Comparison of ENCODE assay signal across 8 cellular contexts in the genomic region with DNA sequence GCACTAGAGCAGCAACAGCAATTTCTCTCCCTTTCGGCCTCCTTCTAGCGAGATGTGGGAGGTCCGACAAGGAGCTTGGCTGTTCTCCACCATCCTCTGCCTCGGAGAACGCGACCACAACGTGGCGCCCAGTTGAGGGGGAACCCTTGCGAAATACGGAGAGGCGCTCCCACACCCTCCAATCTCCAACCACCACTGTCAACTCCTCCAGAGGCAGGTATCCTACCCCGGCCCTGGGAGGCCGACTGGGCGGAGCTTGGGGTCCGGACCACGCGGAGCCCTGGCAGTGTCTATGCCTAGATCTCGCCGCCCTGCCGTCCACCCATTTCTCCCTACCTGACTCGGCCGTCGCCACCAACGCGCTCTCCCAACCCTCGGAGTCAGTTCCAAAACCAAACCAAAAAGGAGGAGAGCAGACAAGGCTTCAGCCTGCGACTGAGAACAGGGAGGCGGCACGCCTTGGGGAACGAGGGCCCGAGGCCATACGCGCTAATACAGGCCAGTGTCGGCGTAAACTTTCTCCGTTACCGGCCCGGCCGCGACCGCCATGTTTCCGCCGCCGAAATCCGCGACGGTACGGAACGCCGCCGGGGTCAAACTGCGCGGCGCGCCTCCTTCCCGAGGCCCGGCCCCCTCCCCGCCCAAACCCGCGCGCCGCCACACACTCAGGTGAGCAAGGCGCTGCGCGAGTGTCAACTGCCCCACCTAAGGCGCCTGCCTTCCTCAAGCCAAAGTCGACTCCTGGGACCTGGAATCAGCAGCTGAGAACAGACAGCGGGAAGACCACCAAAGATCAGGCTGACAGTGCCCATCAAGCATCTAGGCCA. TPM values are rescaled to one million over a fixed set of nuclear protein-coding genes. Genes with fewer than 3 reads are reported as not detected.
DNase-seq lines count a peak whose midpoint lies in the region; ATAC-seq and TF ChIP-seq lines count a peak whose summit lies in the region.

A gene with protein sequence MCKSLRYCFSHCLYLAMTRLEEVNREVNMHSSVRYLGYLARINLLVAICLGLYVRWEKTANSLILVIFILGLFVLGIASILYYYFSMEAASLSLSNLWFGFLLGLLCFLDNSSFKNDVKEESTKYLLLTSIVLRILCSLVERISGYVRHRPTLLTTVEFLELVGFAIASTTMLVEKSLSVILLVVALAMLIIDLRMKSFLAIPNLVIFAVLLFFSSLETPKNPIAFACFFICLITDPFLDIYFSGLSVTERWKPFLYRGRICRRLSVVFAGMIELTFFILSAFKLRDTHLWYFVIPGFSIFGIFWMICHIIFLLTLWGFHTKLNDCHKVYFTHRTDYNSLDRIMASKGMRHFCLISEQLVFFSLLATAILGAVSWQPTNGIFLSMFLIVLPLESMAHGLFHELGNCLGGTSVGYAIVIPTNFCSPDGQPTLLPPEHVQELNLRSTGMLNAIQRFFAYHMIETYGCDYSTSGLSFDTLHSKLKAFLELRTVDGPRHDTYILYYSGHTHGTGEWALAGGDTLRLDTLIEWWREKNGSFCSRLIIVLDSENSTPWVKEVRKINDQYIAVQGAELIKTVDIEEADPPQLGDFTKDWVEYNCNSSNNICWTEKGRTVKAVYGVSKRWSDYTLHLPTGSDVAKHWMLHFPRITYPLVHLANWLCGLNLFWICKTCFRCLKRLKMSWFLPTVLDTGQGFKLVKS (minus strand): TSS at position 570 of the 827 bp plus-strand sequence. CDS start 5,568 bp downstream, outside the sequence.

- no peak for TF ChIP-seq CTCF in RWPE1 (conservative IDR thresholded peaks at IDR 0.05; ENCODE audit: low read depth)
- no peak for TF ChIP-seq CTCF in fibroblast of mammary gland (conservative IDR thresholded peaks at IDR 0.05; ENCODE audit: control insufficient read depth, insufficient read depth, low read depth, low read length)

- H3K27ac Mint-ChIP-seq in activated T-helper 17 cell treated with anti-CD3 and anti-CD28 coated beads, Interleukin-2, amount 50 U/mL, for 72 hours = peak within 1 kb of the TSS; percentile 97
- H3K27ac Mint-ChIP-seq in naive thymus-derived CD8-positive, alpha-beta T cell = peak within 1 kb of the TSS; percentile 75 to 95 (median 91)
- peak within 1 kb of the TSS; percentile 95 for H3K27ac Mint-ChIP-seq in stimulated activated naive B cell treated with anti-CD40 and anti-IgM and Interleukin-4, amounts not matched to agents 10 μg/mL and 1 μg/mL and 100 μg/mL, for 72 hours

- H3K4me1 Mint-ChIP-seq in activated T-helper 17 cell treated with anti-CD3 and anti-CD28 coated beads, Interleukin-2, amount 50 U/mL, for 72 hours = peaks cover 34% of the 10 kb centered on the region
- peaks cover 20 to 46% (median 38%) of the 10 kb centered on the region in 4 donors for H3K4me1 Mint-ChIP-seq in naive thymus-derived CD8-positive, alpha-beta T cell
- peaks cover 29 to 39% of the 10 kb centered on the region in 2 donors for H3K4me1 Mint-ChIP-seq in stimulated activated naive B cell treated with anti-CD40 and anti-IgM and Interleukin-4, amounts not matched to agents 10 μg/mL and 1 μg/mL and 100 μg/mL, for 72 hours

- CTCF ChIA-PET in RWPE1 (lab: Yijun Ruan, JAX) = interaction anchor here (0.6 kb wide), 1 partner anchor 379 kb away, joined by 3 read pairs; no protein-coding TSS in a partner anchor

- peak; percentile 78 for DNase-seq in DMS79 treated with DMSO at 0.1 percent for 48 hours (lab: John Stamatoyannopoulos, UW)
- DNase-seq in KG1 (lab: John Stamatoyannopoulos, UW) = peak; percentile 22
- DNase-seq in RWPE1 (ENCODE audit: low spot score) = peak; percentile 82
- DNase-seq in fibroblast of mammary gland (ENCODE audit: low read depth) = peak; percentile 85
- DNase-seq in naive thymus-derived CD8-positive, alpha-beta T cell = peak; percentile 67 to 90 (median 84)
- peak; percentile 79 for DNase-seq in stimulated activated naive B cell treated with anti-CD40 and anti-IgM and Interleukin-4, amounts not matched to agents 10 μg/mL and 1 μg/mL and 100 μg/mL, for 72 hours

- peak within 1 kb of the TSS; percentile 88 for H3K27ac ChIP-seq in RWPE1

- ATAC-seq in GM21723 (IDR thresholded peaks at IDR 0.05; ENCODE audit: unreplicated experiment) = peak; percentile 80
- peak; percentile 89 for ATAC-seq in activated T-helper 17 cell treated with anti-CD3 and anti-CD28 coated beads, Interleukin-2, amount 50 U/mL, for 72 hours (replicated peaks)
- peak; percentile 89 to 91 for ATAC-seq in naive thymus-derived CD8-positive, alpha-beta T cell
- ATAC-seq in stimulated activated naive B cell treated with anti-CD40 and anti-IgM and Interleukin-4, amounts not matched to agents 10 μg/mL and 1 μg/mL and 100 μg/mL, for 72 hours (replicated peaks) = peak; percentile 87 to 88

- POLR2A ChIA-PET in RWPE1 (lab: Yijun Ruan, JAX; ENCODE audit: low non-redundant PET) = no interaction called here
- POLR2A ChIA-PET in naive thymus-derived CD8-positive, alpha-beta T cell (lab: Charles Lee) = interaction anchor here (0.6 to 2.1 kb wide), 4 partner anchors 9 to 296 kb away, joined by 3 to 7 read pairs (median 4); a partner anchor contains a TSS

- H3K27me3 Mint-ChIP-seq in activated T-helper 17 cell treated with anti-CD3 and anti-CD28 coated beads, Interleukin-2, amount 50 U/mL, for 72 hours = no peaks in the 10 kb centered on the region
- H3K27me3 Mint-ChIP-seq in naive thymus-derived CD8-positive, alpha-beta T cell = no peaks in the 10 kb centered on the region
- H3K27me3 Mint-ChIP-seq in stimulated activated naive B cell treated with anti-CD40 and anti-IgM and Interleukin-4, amounts not matched to agents 10 μg/mL and 1 μg/mL and 100 μg/mL, for 72 hours = no peaks in the 10 kb centered on the region

- peaks cover 20% of the 10 kb centered on the region for H3K36me3 Mint-ChIP-seq in activated T-helper 17 cell treated with anti-CD3 and anti-CD28 coated beads, Interleukin-2, amount 50 U/mL, for 72 hours (ENCODE audit: low read depth)
- peaks cover 0 to 8% (median 2%) of the 10 kb centered on the region in 3 donors for H3K36me3 Mint-ChIP-seq in naive thymus-derived CD8-positive, alpha-beta T cell
- H3K36me3 Mint-ChIP-seq in stimulated activated naive B cell treated with anti-CD40 and anti-IgM and Interleukin-4, amounts not matched to agents 10 μg/mL and 1 μg/mL and 100 μg/mL, for 72 hours = peaks cover 0 to 5% of the 10 kb centered on the region in 2 donors

- H3K9me3 Mint-ChIP-seq in activated T-helper 17 cell treated with anti-CD3 and anti-CD28 coated beads, Interleukin-2, amount 50 U/mL, for 72 hours = no peaks in the 10 kb centered on the region
- H3K9me3 Mint-ChIP-seq in naive thymus-derived CD8-positive, alpha-beta T cell = no peaks in the 10 kb centered on the region
- H3K9me3 Mint-ChIP-seq in stimulated activated naive B cell treated with anti-CD40 and anti-IgM and Interleukin-4, amounts not matched to agents 10 μg/mL and 1 μg/mL and 100 μg/mL, for 72 hours = no peaks in the 10 kb centered on the region

- peak within 1 kb of the TSS; percentile 99 for H3K4me3 Mint-ChIP-seq in activated T-helper 17 cell treated with anti-CD3 and anti-CD28 coated beads, Interleukin-2, amount 50 U/mL, for 72 hours
- peak within 1 kb of the TSS; percentile 90 to 97 (median 94) for H3K4me3 Mint-ChIP-seq in naive thymus-derived CD8-positive, alpha-beta T cell
- H3K4me3 Mint-ChIP-seq in stimulated activated naive B cell treated with anti-CD40 and anti-IgM and Interleukin-4, amounts not matched to agents 10 μg/mL and 1 μg/mL and 100 μg/mL, for 72 hours = peak within 1 kb of the TSS; percentile 91 to 94

- H3K4me3 ChIP-seq in fibroblast of mammary gland (ENCODE audit: control insufficient read depth, low read depth, low read length) = peak within 1 kb of the TSS; percentile 91

RNA-seq across cellular contexts. Expression of the gene that starts here (rescaled TPM):
- total RNA-seq in activated T-helper 17 cell treated with anti-CD3 and anti-CD28 coated beads, Interleukin-2, amount 50 U/mL, for 72 hours = 10 to 100 TPM; 19.6 to 19.7 TPM
- total RNA-seq in naive thymus-derived CD8-positive, alpha-beta T cell = 10 to 100 TPM; 23.3 to 26.3 TPM
- 1 to 10 TPM; 3.4 to 5.0 (median 4.4) TPM for polyA plus RNA-seq in naive thymus-derived CD8-positive, alpha-beta T cell

Comparison
In these comparisons a context has a peak if more than half of its experiments do, and no peak if none do; other contexts are left out.
1. Peak in every context shown above with its lines: DNase-seq, ATAC-seq, H3K4me3 ChIP-seq and H3K27ac ChIP-seq.
2. DNase-seq: peak in every context shown above with its lines; median percentile 85 in fibroblast of mammary gland; 84 in naive thymus-derived CD8-positive, alpha-beta T cell; 82 in RWPE1; 79 in stimulated activated naive B cell treated with anti-CD40 and anti-IgM and Interleukin-4, amounts not matched to agents 10 μg/mL and 1 μg/mL and 100 μg/mL, for 72 hours; 78 in DMS79 treated with DMSO at 0.1 percent for 48 hours; 22 in KG1.